In genomic region chr12:131066207-131066885, GRCh38 we compare ENCODE assay signal across 31 cellular contexts.
DNase-seq lines count a peak whose midpoint lies in the region; ATAC-seq, FAIRE-seq and TF ChIP-seq lines count a peak whose summit lies in the region.
"Had no signal": no experiment of that assay in that cellular context is flagged by ENCODE, and none has a peak within 500 bp of the region (broad histone marks: within the 10 kb centered on the region; RNA-seq: fewer than 3 reads in every experiment).

No MANE protein-coding gene starts in this region.

- H3K27ac ChIP-seq in coronary artery (no peak overlapping the region), HepG2 (ENCODE audit: extremely low read length, insufficient read depth, low read length) (no peak overlapping the region), suprapubic skin (no peak overlapping the region)
- H3K27ac ChIP-seq in CD4-positive, alpha-beta T cell (ENCODE audit: low read depth, low read length) = no peak overlapping the region
- H3K27ac ChIP-seq: esophagus squamous epithelium, GM23248, pancreas had no signal

- no peaks in the 10 kb centered on the region for H3K36me3 Mint-ChIP-seq in CD4-positive, alpha-beta T cell (ENCODE audit: low read depth)
- H3K36me3 Mint-ChIP-seq: activated CD8-positive, alpha-beta memory T cell treated with anti-CD3 and anti-CD28 coated beads, Interleukin-2, amount 10 ng/mL, durations not matched to agents 7 days and 5 days; activated naive CD4-positive, alpha-beta T cell treated with anti-CD3 and anti-CD28 coated beads, Interleukin-2, amount 10 ng/mL, durations not matched to agents 7 days and 5 days; CD8-positive, alpha-beta T cell; immature natural killer cell; WTC11 had no signal

- peak; percentile 42 for DNase-seq in activated CD8-positive, alpha-beta memory T cell treated with anti-CD3 and anti-CD28 coated beads, Interleukin-2, amount 50 U/mL, for 48 hours
- DNase-seq in activated CD8-positive, alpha-beta memory T cell treated with anti-CD3 and anti-CD28 coated beads, Interleukin-2, amount 50 U/mL, for 4 hours = no peak
- peak; percentile 70 for DNase-seq in coronary artery (ENCODE audit: low spot score)
- no peak for DNase-seq in HepG2 (ENCODE audit: low spot score)
- peak; percentile 58 to 76 for DNase-seq in suprapubic skin (ENCODE audit: low spot score in 2 of 2)
- DNase-seq in NCI-H526 (lab: John Stamatoyannopoulos, UW) = no peak
- no peak for DNase-seq in CD4-positive, alpha-beta T cell
- DNase-seq in HTR-8/SVneo (ENCODE audit: insufficient read length, low spot score) = no peak
- DNase-seq: 8988T; activated CD8-positive, alpha-beta memory T cell treated with anti-CD3 and anti-CD28 coated beads, Interleukin-2, amount 10 ng/mL, durations not matched to agents 7 days and 5 days; activated naive CD4-positive, alpha-beta T cell treated with anti-CD3 and anti-CD28 coated beads, Interleukin-2, amount 10 ng/mL, durations not matched to agents 7 days and 5 days; CD8-positive, alpha-beta T cell; esophagus squamous epithelium; foreskin melanocyte; GM23248; hypothalamus; immature natural killer cell; NCI-H1092; NCI-H187; NCI-H524; stimulated activated CD4-positive, alpha-beta T cell treated with anti-CD3 and anti-CD28 coated beads, Interleukin-12 subunit alpha, Interleukin-12 subunit beta, amount 100 ng/mL, for 4 hours; stimulated activated CD4-positive, alpha-beta T cell treated with anti-CD3 and anti-CD28 coated beads, Interleukin-4, amount 100 ng/mL, for 24 hours; SW 1271; T-helper 9 cell had no signal

- no peaks in the 10 kb centered on the region for H3K9me3 ChIP-seq in HepG2 (ENCODE audit: low read length)
- no peaks in the 10 kb centered on the region for H3K9me3 ChIP-seq in suprapubic skin
- no peaks in the 10 kb centered on the region for H3K9me3 ChIP-seq in CD4-positive, alpha-beta T cell (ENCODE audit: control insufficient read depth, low read length)
- H3K9me3 ChIP-seq: esophagus squamous epithelium, pancreas had no signal

- peak; percentile 34; the same call in 2 of the 3 replicates for ATAC-seq in HepG2
- ATAC-seq in CD4-positive, alpha-beta T cell (ENCODE audit: poor library complexity) = no peak
- ATAC-seq: activated CD8-positive, alpha-beta memory T cell treated with anti-CD3 and anti-CD28 coated beads, Interleukin-2, amount 10 ng/mL, durations not matched to agents 7 days and 5 days; CD8-positive, alpha-beta T cell; Panc1; pancreas; stimulated activated memory B cell treated with anti-CD40 and anti-IgM and Interleukin-4, amounts not matched to agents 10 μg/mL and 1 μg/mL and 100 μg/mL, for 72 hours; WTC11 had no signal

- no peak overlapping the region for H2AFZ ChIP-seq in HepG2 (ENCODE audit: low read length)
- H2AFZ ChIP-seq: GM23248 had no signal

- TF ChIP-seq EP300 in HepG2 (IDR thresholded peaks at IDR 0.05; ENCODE audit: low read depth in 2 of 2, low read length in 2 of 2) = no peak
- TF ChIP-seq EP300 in HepG2 (CRISPR knock-in tag; IDR thresholded peaks at IDR 0.05; ENCODE audit: borderline replicate concordance) = no peak
- no peak for TF ChIP-seq EP300 in suprapubic skin (IDR thresholded peaks at IDR 0.05)

- TF ChIP-seq CTCF in coronary artery (IDR thresholded peaks at IDR 0.05) = no peak
- TF ChIP-seq CTCF in HepG2 (CRISPR knock-in tag; IDR thresholded peaks at IDR 0.05) = no peak
- no peak for TF ChIP-seq CTCF in suprapubic skin (IDR thresholded peaks at IDR 0.05)
- TF ChIP-seq CTCF in CD4-positive, alpha-beta T cell (IDR thresholded peaks at IDR 0.05) = no peak

- in situ Hi-C loops in HepG2 (cut with HindIII; ENCODE audit: extremely low pct_ligation_motif_present, low pct_unique_long_range_greater_than_20kb) = no loop called here

- H3K27me3 ChIP-seq in HepG2 (ENCODE audit: control insufficient read depth in 1 of 2, insufficient read depth in 2 of 2, low read length in 2 of 2) (no peaks in the 10 kb centered on the region), suprapubic skin (peaks cover 6% of the 10 kb centered on the region)
- no peaks in the 10 kb centered on the region for H3K27me3 ChIP-seq in CD4-positive, alpha-beta T cell (ENCODE audit: control insufficient read depth, insufficient read depth, low read length)
- H3K27me3 ChIP-seq: pancreas had no signal

- no peak for FAIRE-seq in HepG2 (lab: Jason Lieb, UNC)
- FAIRE-seq in HTR-8/SVneo (lab: Jason Lieb, UNC) = no peak
- FAIRE-seq: bronchial epithelial cell, GM12891, pancreas had no signal

- peaks cover 25% of the 10 kb centered on the region for H3K27me3 Mint-ChIP-seq in CD4-positive, alpha-beta T cell

- H3K4me3 Mint-ChIP-seq in CD4-positive, alpha-beta T cell = no peak overlapping the region
- H3K4me3 Mint-ChIP-seq: activated CD8-positive, alpha-beta memory T cell treated with anti-CD3 and anti-CD28 coated beads, Interleukin-2, amount 10 ng/mL, durations not matched to agents 7 days and 5 days; activated naive CD4-positive, alpha-beta T cell treated with anti-CD3 and anti-CD28 coated beads, Interleukin-2, amount 10 ng/mL, durations not matched to agents 7 days and 5 days; CD8-positive, alpha-beta T cell; immature natural killer cell; nephron; stimulated activated memory B cell treated with anti-CD40 and anti-IgM and Interleukin-4, amounts not matched to agents 10 μg/mL and 1 μg/mL and 100 μg/mL, for 72 hours; WTC11 had no signal

- no peaks in the 10 kb centered on the region for H3K36me3 ChIP-seq in HepG2 (replicated peaks in 1 of 2; ENCODE audit: control insufficient read depth in 1 of 2, insufficient read depth in 2 of 2, low read length in 2 of 2)
- H3K36me3 ChIP-seq in suprapubic skin = no peaks in the 10 kb centered on the region
- H3K36me3 ChIP-seq: esophagus squamous epithelium, pancreas had no signal

- TF ChIP-seq RAD21 in HepG2 (CRISPR knock-in tag; IDR thresholded peaks at IDR 0.05) = no peak

- H4K20me1 ChIP-seq in HepG2 (ENCODE audit: insufficient read depth, low read length) = no peaks in the 10 kb centered on the region

- H3K4me3 ChIP-seq in coronary artery = no peak overlapping the region
- H3K4me3 ChIP-seq in HepG2 (replicated peaks in 1 of 3; ENCODE audit: insufficient read depth in 1 of 3, low read depth in 2 of 3, low read length in 3 of 3) = no peak overlapping the region
- H3K4me3 ChIP-seq in suprapubic skin = no peak overlapping the region
- H3K4me3 ChIP-seq: esophagus squamous epithelium, GM23248, pancreas had no signal

- no peak overlapping the region for H3K27ac Mint-ChIP-seq in CD4-positive, alpha-beta T cell
- H3K27ac Mint-ChIP-seq: activated CD8-positive, alpha-beta memory T cell treated with anti-CD3 and anti-CD28 coated beads, Interleukin-2, amount 10 ng/mL, durations not matched to agents 7 days and 5 days; activated naive CD4-positive, alpha-beta T cell treated with anti-CD3 and anti-CD28 coated beads, Interleukin-2, amount 10 ng/mL, durations not matched to agents 7 days and 5 days; CD8-positive, alpha-beta T cell; immature natural killer cell; stimulated activated memory B cell treated with anti-CD40 and anti-IgM and Interleukin-4, amounts not matched to agents 10 μg/mL and 1 μg/mL and 100 μg/mL, for 72 hours; WTC11 had no signal

- POLR2A ChIA-PET in HepG2 (lab: Yijun Ruan, JAX) = no interaction called here
- POLR2A ChIA-PET in CD4-positive, alpha-beta T cell (lab: Charles Lee) = no interaction called here

- H3K4me1 ChIP-seq in HepG2 (ENCODE audit: insufficient read depth, low read length) = peaks cover 8% of the 10 kb centered on the region; the same call in 1 of the 2 replicates
- H3K4me1 ChIP-seq in suprapubic skin = no peaks in the 10 kb centered on the region
- H3K4me1 ChIP-seq: pancreas had no signal

- no peak overlapping the region for H3K9ac ChIP-seq in HepG2 (ENCODE audit: insufficient read depth, low read depth, low read length)
- H3K9ac ChIP-seq: GM23248 had no signal

- no peaks in the 10 kb centered on the region for H3K9me3 Mint-ChIP-seq in CD4-positive, alpha-beta T cell
- H3K9me3 Mint-ChIP-seq: CD8-positive, alpha-beta T cell; immature natural killer cell had no signal

- H3K4me1 Mint-ChIP-seq in CD4-positive, alpha-beta T cell (ENCODE audit: low read depth) = no peaks in the 10 kb centered on the region
- H3K4me1 Mint-ChIP-seq: activated CD8-positive, alpha-beta memory T cell treated with anti-CD3 and anti-CD28 coated beads, Interleukin-2, amount 10 ng/mL, durations not matched to agents 7 days and 5 days; activated naive CD4-positive, alpha-beta T cell treated with anti-CD3 and anti-CD28 coated beads, Interleukin-2, amount 10 ng/mL, durations not matched to agents 7 days and 5 days; immature natural killer cell; stimulated activated memory B cell treated with anti-CD40 and anti-IgM and Interleukin-4, amounts not matched to agents 10 μg/mL and 1 μg/mL and 100 μg/mL, for 72 hours had no signal

- WGBS in HepG2 (ENCODE audit: low lambda C conversion rate) = 75% methylated on average over 23 of the region's 27 CpGs
- WGBS in suprapubic skin = 65% methylated on average over 9 of the region's 27 CpGs

- H3K4me2 ChIP-seq in HepG2 (ENCODE audit: low read depth, low read length) = no peak overlapping the region

- H3K79me2 ChIP-seq in HepG2 (ENCODE audit: insufficient read depth, low read length) = no peaks in the 10 kb centered on the region

- no TSS peak for BruUV-seq in HepG2 (replicated peaks; lab: Mats Ljungman, UMichigan)

- TF ChIP-seq POLR2A in HepG2 (IDR thresholded peaks at IDR 0.05; ENCODE audit: insufficient read depth in 1 of 2, low read depth in 2 of 2, low read length in 2 of 2) = no peak
- no peak for TF ChIP-seq POLR2A in suprapubic skin (IDR thresholded peaks at IDR 0.05)

- CTCF ChIA-PET in HepG2 (lab: Yijun Ruan, JAX; ENCODE audit: low intra/inter-chr PET ratio, low total read pairs) = no interaction called here
- CTCF ChIA-PET in CD4-positive, alpha-beta T cell (lab: Charles Lee) = no interaction called here

- intact Hi-C loops in HepG2 (cut with micrococcal nuclease; ENCODE audit: unreplicated experiment) = no loop called here
- intact Hi-C loops in CD4-positive, alpha-beta T cell (cut with DNase I, micrococcal nuclease) = no loop called here

TF ChIP-seq in HepG2, 621 proteins besides CTCF, POLR2A, EP300 and RAD21:
- TF ChIP-seq MNT (IDR thresholded peaks at IDR 0.05) (peak; percentile 69), NFIC (IDR thresholded peaks at IDR 0.05; ENCODE audit: low read length) (no peak)

Comparison
In these comparisons a context has a peak if more than half of its experiments do, and no peak if none do; other contexts are left out.
1. DNase-seq: peak in activated CD8-positive, alpha-beta memory T cell treated with anti-CD3 and anti-CD28 coated beads, Interleukin-2, amount 50 U/mL, for 48 hours (single experiment), coronary artery (single experiment) and suprapubic skin (2 of 2); none in activated CD8-positive, alpha-beta memory T cell treated with anti-CD3 and anti-CD28 coated beads, Interleukin-2, amount 50 U/mL, for 4 hours (single experiment), HepG2 (single experiment), NCI-H526 (0 of 2), CD4-positive, alpha-beta T cell (0 of 10) and HTR-8/SVneo (single experiment).